Comparison of ENCODE assay signal across 19 cellular contexts in the genomic region with DNA sequence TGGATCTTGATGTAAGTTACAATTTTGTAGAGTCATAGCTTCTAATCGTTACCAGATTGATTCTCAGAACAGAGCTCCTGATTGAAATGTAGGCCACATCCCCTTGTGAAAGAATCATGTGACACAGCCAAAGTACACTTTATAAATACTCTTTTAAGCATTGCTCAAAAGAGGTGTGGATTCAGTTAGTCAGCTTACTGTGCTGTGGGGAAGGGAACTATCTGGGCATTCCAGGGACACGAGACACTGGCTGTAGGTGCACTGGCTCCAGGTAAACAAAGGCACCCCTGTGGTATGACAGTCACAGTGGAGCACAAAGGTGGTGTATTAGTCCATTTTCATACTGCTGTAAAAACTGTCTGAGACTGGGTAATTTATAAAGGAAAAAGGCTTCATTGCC.
A peak's percentile ranks its signal among the peaks of the same experiment; 100 is the strongest.
DNase-seq lines count a peak whose midpoint lies in the region; ATAC-seq, FAIRE-seq and TF ChIP-seq lines count a peak whose summit lies in the region.
"Had no signal": no experiment of that assay in that cellular context is flagged by ENCODE, and none has a peak within 500 bp of the region (broad histone marks: within the 10 kb centered on the region; RNA-seq: fewer than 3 reads in every experiment).

No MANE protein-coding gene starts in this region.

- TF ChIP-seq EP300 in K562 (IDR thresholded peaks at IDR 0.05; ENCODE audit: low read length) (peak; percentile 0; the same call in 1 of the 2 replicates), suprapubic skin (IDR thresholded peaks at IDR 0.05) (no peak)

- H3K9me3 ChIP-seq in K562 (replicated peaks; ENCODE audit: control insufficient read depth, insufficient read depth, low read depth, low read length) (no peaks in the 10 kb centered on the region; the same call in 1 of the 2 replicates), hepatocyte (ENCODE audit: low read depth) (no peaks in the 10 kb centered on the region), suprapubic skin (no peaks in the 10 kb centered on the region)

- FAIRE-seq in K562 (lab: Jason Lieb, UNC), result no peak
- FAIRE-seq: GM12891 had no signal

- H3K9ac ChIP-seq in K562 (ENCODE audit: insufficient read depth in 1 of 2, low read depth in 2 of 2, low read length in 2 of 2), result no peak overlapping the region

- H3K79me2 ChIP-seq in K562 (ENCODE audit: control insufficient read depth, insufficient read depth, low read length), result no peaks in the 10 kb centered on the region
- H3K79me2 ChIP-seq in hepatocyte, result no peaks in the 10 kb centered on the region

- DNase-seq in LoVo (ENCODE audit: low spot score), result peak; percentile 32
- DNase-seq in K562 (ENCODE audit: extremely low read depth in 1 of 4, low spot score in 3 of 4), result peak; percentile 8 to 31 (median 17)
- peak; percentile 51 for DNase-seq in hepatocyte (ENCODE audit: low spot score)
- DNase-seq in retinal pigment epithelial cell (ENCODE audit: low read depth), result peak; percentile 14
- no peak for DNase-seq in NCI-H1092 treated with DMSO at 0.1 percent for 48 hours (lab: John Stamatoyannopoulos, UW)
- DNase-seq in HPDE6-E6E7 (ENCODE audit: extremely low spot score), result no peak
- no peak for DNase-seq in NCI-H2081 treated with DMSO at 0.1 percent for 48 hours (lab: John Stamatoyannopoulos, UW)
- no peak for DNase-seq in suprapubic skin (ENCODE audit: low spot score in 2 of 2)
- DNase-seq: DMS 273 treated with DMSO at 0.1 percent for 48 hours, GF-D8, GOT3, Karpas-422, MM.1S, NCI-H1105, NCI-H1694 treated with DMSO at 0.1 percent for 48 hours, NCI-H69 had no signal

- in situ Hi-C loops in K562 (cut with MboI), result no loop called here

- H3K36me3 ChIP-seq in K562 (ENCODE audit: control insufficient read depth, insufficient read depth, low read length), result no peaks in the 10 kb centered on the region
- no peaks in the 10 kb centered on the region for H3K36me3 ChIP-seq in hepatocyte (replicated peaks; ENCODE audit: insufficient read depth, low read depth)
- no peaks in the 10 kb centered on the region for H3K36me3 ChIP-seq in suprapubic skin
- H3K36me3 ChIP-seq: SJSA1 had no signal

- H3K4me3 ChIP-seq in K562, result no peak overlapping the region
- no peak overlapping the region for H3K4me3 ChIP-seq in hepatocyte
- H3K4me3 ChIP-seq in retinal pigment epithelial cell (ENCODE audit: low read length), result no peak overlapping the region
- H3K4me3 ChIP-seq in suprapubic skin, result no peak overlapping the region
- H3K4me3 ChIP-seq: SJSA1 had no signal

- H3K27me3 ChIP-seq in K562 (ENCODE audit: control insufficient read depth in 2 of 2, insufficient read depth in 2 of 2, low read length in 2 of 2), result no peaks in the 10 kb centered on the region
- H3K27me3 ChIP-seq in hepatocyte, result no peaks in the 10 kb centered on the region
- no peaks in the 10 kb centered on the region for H3K27me3 ChIP-seq in suprapubic skin

- no peak for TF ChIP-seq RAD21 in K562 (CRISPR knock-in tag; conservative IDR thresholded peaks at IDR 0.05 in 1 of 2, IDR thresholded peaks at IDR 0.05 in 1 of 2)

- no peak overlapping the region for H2AFZ ChIP-seq in K562 (ENCODE audit: low read depth, low read length)
- H2AFZ ChIP-seq in hepatocyte, result no peak overlapping the region

- POLR2A ChIA-PET in K562 (lab: Yijun Ruan, JAX), result interaction anchor here (0.6 to 2.8 kb wide), 7 partner anchors 9 to 23 kb away, joined by 3 to 6 read pairs (median 4); no protein-coding TSS in a partner anchor

- BruUV-seq in K562 (replicated peaks; lab: Mats Ljungman, UMichigan), result no TSS peak

- H3K4me1 ChIP-seq in K562 (replicated peaks in 1 of 2; ENCODE audit: control insufficient read depth in 2 of 2, insufficient read depth in 2 of 2, low read length in 2 of 2) (no peaks in the 10 kb centered on the region), hepatocyte (ENCODE audit: insufficient read depth) (no peaks in the 10 kb centered on the region), suprapubic skin (no peaks in the 10 kb centered on the region)
- H3K4me1 ChIP-seq: SJSA1 had no signal

- peak; percentile 5; the same call in 2 of the 3 replicates for ATAC-seq in K562

- H3K27ac ChIP-seq in K562 (ENCODE audit: extremely low read depth, low read depth, low read length) (no peak overlapping the region), hepatocyte (peak overlapping the region; percentile 71), suprapubic skin (no peak overlapping the region)
- H3K27ac ChIP-seq: C4-2B, SJSA1 had no signal

- H3K9me2 ChIP-seq in hepatocyte (replicated peaks; ENCODE audit: insufficient read depth), result no peaks in the 10 kb centered on the region

- intact Hi-C loops in K562 (cut with micrococcal nuclease), result loop anchor here (5.0 kb wide), 2 partner anchors 90 to 110 kb away; no protein-coding TSS in a partner anchor

- no peaks in the 10 kb centered on the region for H3K9me1 ChIP-seq in K562 (ENCODE audit: control insufficient read depth, insufficient read depth, low read length)

- H3K4me2 ChIP-seq in K562 (ENCODE audit: insufficient read depth, low read length) (no peak overlapping the region), hepatocyte (no peak overlapping the region)

- 5% methylated on average over 2 of the region's 2 CpGs for WGBS in K562 (ENCODE audit: insufficient coverage, low coverage, missing lambda C conversion rate)
- 49% methylated on average over 2 of the region's 2 CpGs for WGBS in hepatocyte (ENCODE audit: low lambda C conversion rate, missing lambda C conversion rate)
- WGBS in suprapubic skin, result 36% methylated on average over 2 of the region's 2 CpGs

- CTCF ChIA-PET in K562 (lab: Yijun Ruan, JAX; ENCODE audit: low intra/inter-chr PET ratio), result no interaction called here

- TF ChIP-seq POLR2A in K562 (conservative IDR thresholded peaks at IDR 0.05), result no peak
- TF ChIP-seq POLR2A in suprapubic skin (IDR thresholded peaks at IDR 0.05), result no peak

- H4K20me1 ChIP-seq in K562 (replicated peaks; ENCODE audit: control insufficient read depth, insufficient read depth, low read length) (no peaks in the 10 kb centered on the region), hepatocyte (ENCODE audit: insufficient read depth, poor library complexity, severe bottlenecking) (no peaks in the 10 kb centered on the region)

- TF ChIP-seq CTCF in K562 (IDR thresholded peaks at IDR 0.05 in 2 of 3, conservative IDR thresholded peaks at IDR 0.05 in 1 of 3; ENCODE audit: insufficient read depth in 2 of 3, low read depth in 1 of 3, low read length in 3 of 3), result no peak
- TF ChIP-seq CTCF in hepatocyte (IDR thresholded peaks at IDR 0.05; ENCODE audit: poor library complexity), result no peak
- no peak for TF ChIP-seq CTCF in retinal pigment epithelial cell (conservative IDR thresholded peaks at IDR 0.05; ENCODE audit: low read depth, low read length)
- no peak for TF ChIP-seq CTCF in suprapubic skin (IDR thresholded peaks at IDR 0.05)

TF ChIP-seq in K562, 482 proteins besides CTCF, POLR2A, EP300 and RAD21:
- TF ChIP-seq BHLHE40 (IDR thresholded peaks at IDR 0.05; ENCODE audit: low read length) (0 out of 2 replicates have a peak, but pooled peaks have one; percentile 35), ZNF197 (CRISPR knock-in tag; IDR thresholded peaks at IDR 0.05; ENCODE audit: low read depth) (no peak)

Comparison
In these comparisons a context has a peak if more than half of its experiments do, and no peak if none do; other contexts are left out.
1. DNase-seq: peak in LoVo (single experiment), K562 (4 of 4), hepatocyte (single experiment) and retinal pigment epithelial cell (single experiment); none in NCI-H1092 treated with DMSO at 0.1 percent for 48 hours (single experiment), HPDE6-E6E7 (single experiment), NCI-H2081 treated with DMSO at 0.1 percent for 48 hours (single experiment) and suprapubic skin (0 of 2).